ENCODE assay signal across 26 cellular contexts in the genomic region with DNA sequence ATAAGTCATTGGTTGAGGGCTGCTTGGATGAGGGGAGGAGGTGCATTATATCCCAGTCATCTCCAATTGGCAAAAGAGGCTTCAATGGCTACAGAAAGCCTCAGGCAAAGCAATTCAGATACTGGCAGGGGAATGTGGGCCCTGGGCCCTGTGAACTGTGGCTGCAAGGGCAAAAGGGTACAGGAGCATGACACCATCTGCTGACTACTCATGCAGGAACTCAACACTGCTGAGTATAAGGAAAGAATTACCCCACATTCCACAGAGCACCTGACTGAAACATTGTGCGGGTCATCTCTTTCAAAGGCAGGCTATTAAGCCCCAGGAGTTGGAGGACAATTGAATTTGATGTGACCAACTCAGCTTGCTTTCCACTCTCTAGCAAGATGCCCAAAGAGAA.
DNase-seq lines count a peak whose midpoint lies in the region; ATAC-seq and TF ChIP-seq lines count a peak whose summit lies in the region.
"Had no signal": no experiment of that assay in that cellular context is flagged by ENCODE, and none has a peak within 500 bp of the region (broad histone marks: within the 10 kb centered on the region; RNA-seq: fewer than 3 reads in every experiment).

No MANE protein-coding gene starts in this region.

- no peak overlapping the region for H3K9ac ChIP-seq in NT2/D1 (ENCODE audit: insufficient read length, low read depth)

- DNase-seq in ACHN = peak; percentile 75
- peak; percentile 8 for DNase-seq in NT2/D1 (ENCODE audit: low read depth, low spot score)
- peak; percentile 11 for DNase-seq in foreskin melanocyte
- no peak for DNase-seq in nephron progenitor cell
- no peak for DNase-seq in activated CD4-positive, alpha-beta T cell treated with anti-CD3 and anti-CD28 coated beads, Interleukin-2, amount 50 U/mL, for 4 hours
- DNase-seq in chondrocyte (ENCODE audit: low spot score) = no peak
- DNase-seq in SHP77 treated with DMSO at 0.1 percent for 48 hours (lab: John Stamatoyannopoulos, UW) = no peak
- DNase-seq: activated naive CD4-positive, alpha-beta T cell treated with anti-CD3 and anti-CD28 coated beads, Interleukin-2, amount 10 ng/mL, durations not matched to agents 7 days and 5 days; activated T-cell treated with anti-CD3 and anti-CD28 coated beads, Interleukin-2, amount 50 U/mL, for 72 hours; BE2C; caudate nucleus; COR-L47; dermis blood vessel endothelial cell; EL; H7; heart left ventricle; NCI-H1694; NCI-H748 treated with DMSO at 0.1 percent for 48 hours; psoas muscle; SIG-M5; stimulated activated CD4-positive, alpha-beta T cell treated with anti-CD3 and anti-CD28 coated beads, Interleukin-2, amount 100 ng/mL, for 48 hours; stimulated activated naive CD4-positive, alpha-beta T cell had no signal

- no peaks in the 10 kb centered on the region for H3K36me3 ChIP-seq in NT2/D1 (ENCODE audit: insufficient read depth, insufficient read length, low read length)
- H3K36me3 ChIP-seq: BE2C, heart left ventricle, thoracic aorta had no signal

- peaks cover 1% of the 10 kb centered on the region for H3K36me3 Mint-ChIP-seq in nephron progenitor cell (ENCODE audit: low read depth)
- H3K36me3 Mint-ChIP-seq in chondrocyte (ENCODE audit: low read depth) = no peaks in the 10 kb centered on the region
- H3K36me3 Mint-ChIP-seq: activated naive CD4-positive, alpha-beta T cell treated with anti-CD3 and anti-CD28 coated beads, Interleukin-2, amount 10 ng/mL, durations not matched to agents 7 days and 5 days had no signal

- H3K4me1 Mint-ChIP-seq in nephron progenitor cell (peaks cover 20% of the 10 kb centered on the region), chondrocyte (ENCODE audit: low read depth) (no peaks in the 10 kb centered on the region)
- H3K4me1 Mint-ChIP-seq: activated naive CD4-positive, alpha-beta T cell treated with anti-CD3 and anti-CD28 coated beads, Interleukin-2, amount 10 ng/mL, durations not matched to agents 7 days and 5 days had no signal

- no peak for ATAC-seq in GM21786 (IDR thresholded peaks at IDR 0.05; ENCODE audit: unreplicated experiment)
- ATAC-seq: activated T-cell treated with anti-CD3 and anti-CD28 coated beads, Interleukin-2, amount 50 U/mL, for 72 hours; heart left ventricle; K562; psoas muscle had no signal

- H3K9me3 Mint-ChIP-seq in nephron progenitor cell = peaks cover 11% of the 10 kb centered on the region
- no peaks in the 10 kb centered on the region for H3K9me3 Mint-ChIP-seq in chondrocyte (ENCODE audit: low read depth)
- H3K9me3 Mint-ChIP-seq: activated naive CD4-positive, alpha-beta T cell treated with anti-CD3 and anti-CD28 coated beads, Interleukin-2, amount 10 ng/mL, durations not matched to agents 7 days and 5 days; activated T-cell treated with anti-CD3 and anti-CD28 coated beads, Interleukin-2, amount 50 U/mL, for 72 hours had no signal

- no peaks in the 10 kb centered on the region; the same call in 1 of the 2 replicates for H3K9me3 ChIP-seq in NT2/D1 (ENCODE audit: insufficient read depth, low read length)
- H3K9me3 ChIP-seq: BE2C, psoas muscle, thoracic aorta had no signal

- H3K4me1 ChIP-seq in NT2/D1 (ENCODE audit: insufficient read depth, insufficient read length) = no peaks in the 10 kb centered on the region
- H3K4me1 ChIP-seq: BE2C, heart left ventricle, psoas muscle had no signal

- TF ChIP-seq CTCF in nephron progenitor cell (IDR thresholded peaks at IDR 0.05) (no peak), chondrocyte (IDR thresholded peaks at IDR 0.05) (no peak)

- no peaks in the 10 kb centered on the region for H3K27me3 ChIP-seq in NT2/D1 (ENCODE audit: insufficient read depth, insufficient read length)
- H3K27me3 ChIP-seq: heart left ventricle had no signal

- H3K4me3 Mint-ChIP-seq in nephron progenitor cell (no peak overlapping the region), chondrocyte (ENCODE audit: unreplicated experiment) (no peak overlapping the region)
- H3K4me3 Mint-ChIP-seq: activated naive CD4-positive, alpha-beta T cell treated with anti-CD3 and anti-CD28 coated beads, Interleukin-2, amount 10 ng/mL, durations not matched to agents 7 days and 5 days; activated T-cell treated with anti-CD3 and anti-CD28 coated beads, Interleukin-2, amount 50 U/mL, for 72 hours had no signal

- no peak overlapping the region for H3K4me3 ChIP-seq in NT2/D1 (ENCODE audit: insufficient read length, low read depth)
- H3K4me3 ChIP-seq: heart left ventricle, K562, psoas muscle, smooth muscle cell, thoracic aorta had no signal

- in situ Hi-C loops in ACHN (cut with HindIII; ENCODE audit: low pct_ligation_motif_present, low pct_unique_long_range_greater_than_20kb, low sequenced_read_pairs) = no loop called here

- H3K27ac Mint-ChIP-seq in nephron progenitor cell = peak overlapping the region; percentile 5
- no peak overlapping the region for H3K27ac Mint-ChIP-seq in chondrocyte (ENCODE audit: unreplicated experiment)
- H3K27ac Mint-ChIP-seq: activated naive CD4-positive, alpha-beta T cell treated with anti-CD3 and anti-CD28 coated beads, Interleukin-2, amount 10 ng/mL, durations not matched to agents 7 days and 5 days; activated T-cell treated with anti-CD3 and anti-CD28 coated beads, Interleukin-2, amount 50 U/mL, for 72 hours had no signal

- peaks cover 2% of the 10 kb centered on the region for H3K27me3 Mint-ChIP-seq in nephron progenitor cell (ENCODE audit: low read depth, poor library complexity)
- peaks cover 5% of the 10 kb centered on the region for H3K27me3 Mint-ChIP-seq in chondrocyte (ENCODE audit: low read depth)
- H3K27me3 Mint-ChIP-seq: activated naive CD4-positive, alpha-beta T cell treated with anti-CD3 and anti-CD28 coated beads, Interleukin-2, amount 10 ng/mL, durations not matched to agents 7 days and 5 days had no signal

Comparison
In these comparisons a context has a peak if more than half of its experiments do, and no peak if none do; other contexts are left out.
1. DNase-seq: peak in ACHN (single experiment), NT2/D1 (single experiment) and foreskin melanocyte (single experiment); none in nephron progenitor cell (single experiment), activated CD4-positive, alpha-beta T cell treated with anti-CD3 and anti-CD28 coated beads, Interleukin-2, amount 50 U/mL, for 4 hours (0 of 2), chondrocyte (single experiment) and SHP77 treated with DMSO at 0.1 percent for 48 hours (single experiment).